In the genomic region with DNA sequence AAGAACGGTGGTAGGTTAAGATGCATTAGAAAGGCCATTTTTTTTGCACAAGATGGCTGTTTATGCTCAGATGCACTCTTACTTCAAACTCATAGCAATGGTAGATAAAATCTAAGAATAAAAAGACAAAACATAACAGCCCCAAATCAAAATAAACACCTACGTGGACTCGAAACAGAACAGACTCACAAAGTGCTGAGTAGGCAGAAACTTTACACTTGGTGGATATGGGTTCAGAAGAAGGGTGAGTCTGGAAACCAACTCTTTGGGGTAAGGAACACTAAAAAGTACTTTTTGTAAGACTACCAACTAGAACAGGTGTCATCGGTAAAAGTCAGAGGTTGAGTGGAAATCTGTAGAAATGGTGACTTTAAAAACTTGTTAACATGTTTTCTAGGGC, we compare ENCODE assay signal across 1 cellular context.
TF ChIP-seq lines count a peak whose summit lies in the region.

No MANE protein-coding gene starts in this region.

TF ChIP-seq in A549, 52 proteins besides CTCF, POLR2A, EP300 and RAD21 (continued from another document):
- TF ChIP-seq, protein P1, sequence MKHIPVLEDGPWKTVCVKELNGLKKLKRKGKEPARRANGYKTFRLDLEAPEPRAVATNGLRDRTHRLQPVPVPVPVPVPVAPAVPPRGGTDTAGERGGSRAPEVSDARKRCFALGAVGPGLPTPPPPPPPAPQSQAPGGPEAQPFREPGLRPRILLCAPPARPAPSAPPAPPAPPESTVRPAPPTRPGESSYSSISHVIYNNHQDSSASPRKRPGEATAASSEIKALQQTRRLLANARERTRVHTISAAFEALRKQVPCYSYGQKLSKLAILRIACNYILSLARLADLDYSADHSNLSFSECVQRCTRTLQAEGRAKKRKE (CRISPR knock-in tag; IDR thresholded peaks at IDR 0.05; ENCODE audit: low read depth), result no peak
- no peak for TF ChIP-seq MYC (IDR thresholded peaks at IDR 0.05; ENCODE audit: borderline replicate concordance, low read length)
- TF ChIP-seq MAZ (IDR thresholded peaks at IDR 0.05; ENCODE audit: borderline replicate concordance, low read depth, low read length), result no peak
